ENCODE assay signal across 9 cellular contexts in the genomic region with DNA sequence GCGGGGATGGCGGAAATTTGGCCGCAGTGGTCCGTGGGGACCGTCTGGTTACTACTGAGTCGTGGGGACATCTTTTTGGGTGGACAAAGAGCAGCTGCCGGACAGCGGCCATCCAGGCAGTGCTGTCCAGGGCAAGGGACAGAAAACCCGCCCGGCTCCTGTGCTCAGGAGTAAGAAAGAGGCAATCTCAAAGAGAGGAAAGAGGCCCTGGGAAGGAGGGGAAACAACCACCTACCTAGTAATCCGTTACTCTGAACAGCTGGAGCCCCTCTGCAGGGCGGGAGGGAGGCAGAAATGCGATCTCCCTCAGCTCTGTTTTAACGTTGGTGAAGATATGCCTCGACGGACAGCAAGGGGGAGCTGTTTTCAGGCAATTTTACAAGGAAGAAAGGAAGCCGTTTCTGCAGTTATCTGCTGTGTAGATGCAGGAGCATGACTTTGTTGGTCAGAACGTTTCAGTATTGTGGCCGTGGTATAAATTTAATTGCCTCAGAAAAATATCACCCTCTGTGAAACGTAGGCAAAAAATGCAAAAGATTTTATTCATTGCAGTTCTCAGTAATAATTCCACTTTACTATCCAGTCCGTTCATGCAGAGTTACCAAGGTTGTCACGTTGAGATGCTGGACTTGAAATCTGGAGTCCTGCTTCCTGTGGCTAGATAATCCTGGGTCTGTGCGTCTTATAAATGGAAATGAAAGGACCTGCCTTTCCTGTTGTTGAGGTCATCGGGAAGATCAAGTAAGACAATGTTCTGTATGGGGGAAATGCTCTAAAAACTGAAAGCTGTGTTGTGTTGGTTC. TPM values are rescaled to one million over a fixed set of nuclear protein-coding genes. Genes with fewer than 3 reads are reported as not detected.
DNase-seq lines count a peak whose midpoint lies in the region; ATAC-seq, FAIRE-seq and TF ChIP-seq lines count a peak whose summit lies in the region.
"Had no signal": no experiment of that assay in that cellular context is flagged by ENCODE, and none has a peak within 500 bp of the region (broad histone marks: within the 10 kb centered on the region; RNA-seq: fewer than 3 reads in every experiment).

No MANE protein-coding gene starts in this region.

- in situ Hi-C loops in Caki2 (cut with HindIII; ENCODE audit: low pct_unique_long_range_greater_than_20kb, low sequenced_read_pairs), result no loop called here

- TF ChIP-seq CTCF in bronchial epithelial cell (IDR thresholded peaks at IDR 0.05; ENCODE audit: insufficient read depth, low read length, severe bottlenecking), result peak; percentile 81

- DNase-seq in Caki2 (ENCODE audit: low read depth) (peak; percentile 63), NCI-H82 (lab: John Stamatoyannopoulos, UW) (peak; percentile 83), bronchial epithelial cell (ENCODE audit: low read depth) (peak; percentile 44), inferior parietal cortex (ENCODE audit: extremely low spot score) (peak; percentile 61)
- peak; percentile 35 for DNase-seq in stimulated activated CD8-positive, alpha-beta memory T cell treated with anti-CD3 and anti-CD28 coated beads, Interleukin-4, amount 100 ng/mL, for 48 hours

- H3K4me3 ChIP-seq in bronchial epithelial cell (ENCODE audit: low read depth, low read length), result no peak overlapping the region

- ATAC-seq in GM19043 (IDR thresholded peaks at IDR 0.05; ENCODE audit: low read depth, unreplicated experiment) (peak; percentile 61), HG03460 (IDR thresholded peaks at IDR 0.05; ENCODE audit: unreplicated experiment) (peak; percentile 73), esophagus mucosa (no peak)

- no peaks in the 10 kb centered on the region for H3K36me3 ChIP-seq in bronchial epithelial cell (ENCODE audit: control insufficient read depth, insufficient read depth, low read length)

- no peak for FAIRE-seq in bronchial epithelial cell (lab: Jason Lieb, UNC)

- H3K27me3 ChIP-seq in bronchial epithelial cell (ENCODE audit: control insufficient read depth, insufficient read depth, low read length), result peaks cover 30% of the 10 kb centered on the region

RNA-seq across cellular contexts. Expression of a gene that starts 1.1 kb away (rescaled TPM):
- total RNA-seq in Caki2 (2014; rRNA removed; shearing (Covaris generic); ENCODE audit: low replicate concordance), result not detected in 2 replicates
- total RNA-seq in bronchial epithelial cell (not detected in 2 replicates), esophagus mucosa (0.36 TPM)
- total RNA-seq: activated CD8-positive, alpha-beta memory T cell treated with anti-CD3 and anti-CD28 coated beads for 36 hours had no signal
